In the genomic region with DNA sequence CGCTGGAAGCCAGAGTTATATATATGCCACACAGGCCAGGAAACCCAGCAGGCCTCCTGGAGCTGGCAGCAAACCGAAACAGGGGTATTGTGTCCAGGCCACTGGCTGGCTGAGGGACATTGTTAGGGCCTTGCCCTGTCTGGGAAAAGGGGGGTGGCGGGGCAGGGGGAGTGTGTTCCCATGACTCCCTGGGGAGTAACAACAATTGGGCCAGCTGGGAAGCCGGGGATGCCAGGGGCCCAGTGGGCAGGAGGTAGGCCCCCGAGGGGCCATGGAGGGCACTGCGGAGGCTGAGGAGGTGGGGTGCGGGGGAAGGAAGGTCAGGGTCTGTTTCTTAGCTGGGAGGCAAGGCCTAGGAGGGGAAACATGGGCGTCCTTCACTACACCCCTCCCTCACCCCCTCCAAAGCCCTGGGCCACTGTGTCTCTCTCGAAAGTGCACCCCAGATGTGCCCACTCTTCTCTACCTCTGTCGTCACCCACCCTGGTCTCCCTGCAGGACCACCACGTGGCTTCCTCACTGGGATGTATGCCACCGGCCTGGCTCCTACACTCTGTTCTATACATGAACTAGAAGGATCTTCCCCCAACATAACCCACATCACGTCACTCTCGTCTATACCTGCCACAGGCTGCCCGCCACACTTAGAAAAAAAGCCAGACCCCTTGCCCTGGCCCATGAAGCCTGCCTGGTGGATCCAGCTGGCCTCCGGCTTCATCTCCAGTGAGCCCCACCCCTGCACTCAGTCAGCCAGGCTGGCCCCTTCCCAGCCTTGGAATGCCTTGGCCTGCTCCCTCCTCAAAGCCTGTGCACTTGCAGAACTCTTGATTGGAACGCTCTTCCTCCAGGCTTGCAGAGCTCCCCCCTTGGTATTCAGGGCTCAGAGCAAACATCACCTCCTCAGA, we compare ENCODE assay signal across 9 cellular contexts. TPM values are rescaled to one million over a fixed set of nuclear protein-coding genes. Genes with fewer than 3 reads are reported as not detected.
DNase-seq lines count a peak whose midpoint lies in the region; ATAC-seq lines count a peak whose summit lies in the region.
"Had no signal": no experiment of that assay in that cellular context is flagged by ENCODE, and none has a peak within 500 bp of the region (broad histone marks: within the 10 kb centered on the region; RNA-seq: fewer than 3 reads in every experiment).

No MANE protein-coding gene starts in this region.

- intact Hi-C loops in left ventricle myocardium superior (cut with micrococcal nuclease) = no loop called here
- intact Hi-C loops in posterior vena cava (cut with DNase I) = no loop called here

- no peaks in the 10 kb centered on the region for H3K9me3 Mint-ChIP-seq in T-cell

- CTCF ChIA-PET in T-cell (lab: Charles Lee) = no interaction called here

- peaks cover 13 to 19% (median 17%) of the 10 kb centered on the region in 3 donors for H3K4me1 Mint-ChIP-seq in T-cell

- DNase-seq in C1 segment of cervical spinal cord (lab: John Stamatoyannopoulos, UW) (peak in 12 of 14 donors; percentile 8 to 85 (median 67)), T-cell (no peak), left ventricle myocardium superior (peak; percentile 72), posterior vena cava (ENCODE audit: low spot score) (peak; percentile 86), Kasumi-1 (lab: John Stamatoyannopoulos, UW) (no peak), LoVo (ENCODE audit: low spot score) (no peak), GM03348 (ENCODE audit: low spot score) (no peak), AG08395 (ENCODE audit: low spot score) (no peak)
- DNase-seq: Calu3 had no signal

- POLR2A ChIA-PET in T-cell (lab: Charles Lee) = no interaction called here

- H3K36me3 Mint-ChIP-seq in T-cell = no peaks in the 10 kb centered on the region

- H3K27me3 Mint-ChIP-seq in T-cell = no peaks in the 10 kb centered on the region

- H3K4me3 Mint-ChIP-seq in T-cell = no peak overlapping the region

- peak overlapping the region; percentile 13 to 28 for H3K27ac Mint-ChIP-seq in T-cell

- ATAC-seq in T-cell (replicated peaks in 1 of 4) (no peak), left ventricle myocardium superior (peak; percentile 75)

RNA-seq across cellular contexts. Expression of a gene that starts 7.8 kb away (rescaled TPM):
- total RNA-seq in T-cell = 1 to 10 TPM; 1.8 to 7.4 (median 4.6) TPM
- 1.8 TPM for total RNA-seq in left ventricle myocardium superior
- total RNA-seq in posterior vena cava = 1 to 10 TPM; 2.0 to 2.2 TPM

RNA-seq across cellular contexts. Expression of a gene that starts 19.8 kb away (rescaled TPM):
- total RNA-seq in T-cell (10 to 100 TPM in 3 of 5 donors, 1 to 10 TPM in 2; 8.5 to 33.9 (median 28.9) TPM), left ventricle myocardium superior (71.8 TPM), posterior vena cava (10 to 100 TPM; 25.5 to 36.6 TPM)

RNA-seq across cellular contexts. Expression of a gene that starts 26.1 kb away (rescaled TPM):
- total RNA-seq in T-cell = 10 to 100 TPM in 3 of 5 donors, 1 to 10 TPM in 2; 6.1 to 15.4 (median 13.9) TPM
- total RNA-seq in left ventricle myocardium superior = 13.5 TPM
- total RNA-seq in posterior vena cava = 1 to 10 TPM; 5.2 to 9.0 TPM

RNA-seq across cellular contexts. Expression of a gene that starts 27.2 kb away (rescaled TPM):
- total RNA-seq in T-cell (1 to 10 TPM; 1.1 to 7.9 (median 6.1) TPM), left ventricle myocardium superior (0.40 TPM), posterior vena cava (1 to 10 TPM; 1.2 to 1.4 TPM)

RNA-seq across cellular contexts. Expression of a gene that starts 31.9 kb away (rescaled TPM):
- total RNA-seq in T-cell (under 1 TPM in 4 of 5 donors, not detected in 1; 0.16 to 0.26 (median 0.22) TPM), left ventricle myocardium superior (not detected), posterior vena cava (not detected)

Comparison
In these comparisons a context has a peak if more than half of its experiments do, and no peak if none do; other contexts are left out.
1. DNase-seq: peak in C1 segment of cervical spinal cord (12 of 14), left ventricle myocardium superior (single experiment) and posterior vena cava (single experiment); none in T-cell (0 of 34), Kasumi-1 (0 of 2), LoVo (single experiment), GM03348 (single experiment) and AG08395 (single experiment).